In the genomic region with DNA sequence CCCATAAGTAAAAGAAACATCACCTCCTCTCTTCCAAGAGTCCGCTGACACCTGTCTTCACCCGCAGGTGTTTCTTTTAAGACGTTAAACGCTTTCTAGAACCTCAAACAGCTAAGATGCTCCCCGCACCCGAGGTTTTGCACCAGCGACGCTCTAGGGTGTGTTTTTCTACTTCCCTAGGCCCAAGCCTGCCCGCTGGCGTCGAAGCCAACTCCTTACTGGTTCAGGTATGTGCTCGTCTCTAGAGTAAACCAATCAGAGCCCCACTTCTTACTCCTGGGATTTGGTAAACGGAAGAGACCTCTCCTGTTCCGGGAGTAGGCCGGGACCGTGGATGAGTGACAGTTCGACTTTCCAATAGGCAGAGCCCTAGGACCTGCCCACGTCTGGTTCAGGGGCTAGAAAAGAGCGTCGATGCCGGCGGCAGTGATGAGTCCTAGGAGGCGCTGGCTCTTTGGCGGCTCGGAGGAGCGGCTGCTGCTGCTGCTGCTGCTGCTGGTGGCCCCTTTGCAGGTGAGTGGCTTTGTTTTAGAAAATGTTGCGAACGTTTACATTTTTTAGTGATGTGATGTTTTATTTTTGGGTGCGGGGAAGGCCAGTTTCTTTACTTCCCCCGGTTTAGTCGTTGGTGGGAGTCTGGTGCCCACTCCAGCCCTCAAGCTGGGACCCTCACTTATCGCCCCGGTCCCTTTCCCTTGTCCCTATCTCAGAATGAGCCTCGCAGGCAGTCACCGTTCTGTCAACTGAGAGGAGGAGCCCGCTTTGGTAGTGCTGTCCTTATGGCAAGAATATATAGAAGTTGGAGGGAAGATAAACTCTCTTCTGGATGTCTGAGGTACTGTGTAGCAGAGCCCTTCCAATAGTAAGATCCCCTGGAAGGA, we compare ENCODE assay signal across 1 cellular context.
TF ChIP-seq lines count a peak whose summit lies in the region.

Gene BPGM, plus strand, starts transcription at position 429 of the 881 bp plus-strand sequence. CDS start 14,655 bp downstream, outside the sequence.

TF ChIP-seq in K562, 482 proteins besides CTCF, POLR2A, EP300 and RAD21 (continued from another document and continues in another):
- no peak for TF ChIP-seq RERE (CRISPR knock-in tag; IDR thresholded peaks at IDR 0.05; ENCODE audit: borderline replicate concordance)
- no peak for TF ChIP-seq E2F1 (CRISPR knock-in tag; IDR thresholded peaks at IDR 0.05)
- TF ChIP-seq SMARCA4 (IDR thresholded peaks at IDR 0.05), result peak; percentile 38
- TF ChIP-seq STAT6 (CRISPR knock-in tag; IDR thresholded peaks at IDR 0.05), result no peak
- peak; percentile 45 for TF ChIP-seq RB1 (IDR thresholded peaks at IDR 0.05; ENCODE audit: low read depth)
- peak; percentile 86; the same call in 1 of the 2 replicates for TF ChIP-seq ZC3H8 (IDR thresholded peaks at IDR 0.05)
- TF ChIP-seq POLR2G (IDR thresholded peaks at IDR 0.05; ENCODE audit: low read depth, low read length), result peak; percentile 98
- no peak for TF ChIP-seq PATZ1 (CRISPR knock-in tag; IDR thresholded peaks at IDR 0.05; ENCODE audit: borderline replicate concordance)
- TF ChIP-seq THRAP3 (IDR thresholded peaks at IDR 0.05; ENCODE audit: borderline replicate concordance), result no peak
- TF ChIP-seq SMARCE1 (IDR thresholded peaks at IDR 0.05), result peak; percentile 78
- no peak for TF ChIP-seq NFIX (CRISPR knock-in tag; IDR thresholded peaks at IDR 0.05; ENCODE audit: low read depth)
- TF ChIP-seq, protein P1, sequence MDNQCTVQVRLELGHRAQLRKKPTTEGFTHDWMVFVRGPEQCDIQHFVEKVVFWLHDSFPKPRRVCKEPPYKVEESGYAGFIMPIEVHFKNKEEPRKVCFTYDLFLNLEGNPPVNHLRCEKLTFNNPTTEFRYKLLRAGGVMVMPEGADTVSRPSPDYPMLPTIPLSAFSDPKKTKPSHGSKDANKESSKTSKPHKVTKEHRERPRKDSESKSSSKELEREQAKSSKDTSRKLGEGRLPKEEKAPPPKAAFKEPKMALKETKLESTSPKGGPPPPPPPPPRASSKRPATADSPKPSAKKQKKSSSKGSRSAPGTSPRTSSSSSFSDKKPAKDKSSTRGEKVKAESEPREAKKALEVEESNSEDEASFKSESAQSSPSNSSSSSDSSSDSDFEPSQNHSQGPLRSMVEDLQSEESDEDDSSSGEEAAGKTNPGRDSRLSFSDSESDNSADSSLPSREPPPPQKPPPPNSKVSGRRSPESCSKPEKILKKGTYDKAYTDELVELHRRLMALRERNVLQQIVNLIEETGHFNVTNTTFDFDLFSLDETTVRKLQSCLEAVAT (IDR thresholded peaks at IDR 0.05), result peak; percentile 88 to 97
- TF ChIP-seq RBM34 (IDR thresholded peaks at IDR 0.05; ENCODE audit: borderline replicate concordance, insufficient read depth, low read length), result no peak
- 0 out of 2 replicates have a peak, but pooled peaks have one; percentile 29 for TF ChIP-seq ZNF407 (IDR thresholded peaks at IDR 0.05; ENCODE audit: low read depth)
- TF ChIP-seq, protein P2, sequence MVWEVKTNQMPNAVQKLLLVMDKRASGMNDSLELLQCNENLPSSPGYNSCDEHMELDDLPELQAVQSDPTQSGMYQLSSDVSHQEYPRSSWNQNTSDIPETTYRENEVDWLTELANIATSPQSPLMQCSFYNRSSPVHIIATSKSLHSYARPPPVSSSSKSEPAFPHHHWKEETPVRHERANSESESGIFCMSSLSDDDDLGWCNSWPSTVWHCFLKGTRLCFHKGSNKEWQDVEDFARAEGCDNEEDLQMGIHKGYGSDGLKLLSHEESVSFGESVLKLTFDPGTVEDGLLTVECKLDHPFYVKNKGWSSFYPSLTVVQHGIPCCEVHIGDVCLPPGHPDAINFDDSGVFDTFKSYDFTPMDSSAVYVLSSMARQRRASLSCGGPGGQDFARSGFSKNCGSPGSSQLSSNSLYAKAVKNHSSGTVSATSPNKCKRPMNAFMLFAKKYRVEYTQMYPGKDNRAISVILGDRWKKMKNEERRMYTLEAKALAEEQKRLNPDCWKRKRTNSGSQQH (CRISPR knock-in tag; IDR thresholded peaks at IDR 0.05), result no peak
- TF ChIP-seq SRSF9 (IDR thresholded peaks at IDR 0.05; ENCODE audit: borderline replicate concordance, low read depth, low read length), result no peak
